In the genomic region with DNA sequence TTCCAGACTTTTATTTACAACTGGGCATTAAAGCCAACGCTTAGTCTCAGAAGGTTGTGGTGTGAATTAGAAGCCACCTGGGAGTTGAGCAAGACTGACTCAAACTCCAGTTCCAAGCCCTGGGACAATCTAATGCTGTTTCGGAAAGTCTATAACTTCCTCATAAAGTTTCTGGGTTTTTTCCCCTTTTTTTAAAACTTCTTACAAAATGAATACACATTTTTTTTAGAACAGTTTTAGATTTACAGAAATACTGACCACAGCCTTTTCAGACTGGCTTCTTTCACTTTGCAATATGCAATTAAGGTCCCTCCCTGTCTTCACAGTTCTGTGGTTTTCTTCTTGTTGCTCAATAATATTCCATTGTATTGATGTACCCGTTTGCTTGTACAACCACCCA, we compare ENCODE assay signal across 23 cellular contexts.
DNase-seq lines count a peak whose midpoint lies in the region; ATAC-seq and TF ChIP-seq lines count a peak whose summit lies in the region.
"Had no signal": no experiment of that assay in that cellular context is flagged by ENCODE, and none has a peak within 500 bp of the region (broad histone marks: within the 10 kb centered on the region; RNA-seq: fewer than 3 reads in every experiment).

No MANE protein-coding gene starts in this region.

- H3K9ac ChIP-seq in mammary epithelial cell (ENCODE audit: insufficient read depth, low read length), result no peak overlapping the region
- H3K9ac ChIP-seq in subcutaneous abdominal adipose tissue (ENCODE audit: low read length in 5 of 5), result no peak overlapping the region
- H3K9ac ChIP-seq: BLaER1 had no signal

- intact Hi-C loops in mammary epithelial cell (cut with micrococcal nuclease), result no loop called here

- H3K36me3 ChIP-seq in mammary epithelial cell (ENCODE audit: insufficient read depth, low read length) (no peaks in the 10 kb centered on the region), subcutaneous abdominal adipose tissue (ENCODE audit: control insufficient read depth in 5 of 5, insufficient read depth in 5 of 5, low read length in 5 of 5) (no peaks in the 10 kb centered on the region)
- H3K36me3 ChIP-seq: BLaER1, SJCRH30, suprapubic skin had no signal

- H3K79me2 ChIP-seq in mammary epithelial cell (ENCODE audit: insufficient read depth, low read length), result no peaks in the 10 kb centered on the region

- in situ Hi-C loops in mammary epithelial cell (cut with MboI; ENCODE audit: low sequenced_read_pairs in 2 of 2), result no loop called here

- peak overlapping the region; percentile 3 for H3K27ac ChIP-seq in mammary epithelial cell (ENCODE audit: insufficient read depth, low read depth, low read length)
- peak overlapping the region; percentile 8 for H3K27ac ChIP-seq in subcutaneous abdominal adipose tissue (ENCODE audit: low read depth, low read length)
- H3K27ac ChIP-seq: BLaER1, SJCRH30 had no signal

- no peak for TF ChIP-seq CTCF in mammary epithelial cell (conservative IDR thresholded peaks at IDR 0.05 in 1 of 2, IDR thresholded peaks at IDR 0.05 in 1 of 2; ENCODE audit: extremely low read depth in 1 of 2, insufficient read depth in 1 of 2, low read depth in 1 of 2, low read length in 2 of 2)

- H2AFZ ChIP-seq in mammary epithelial cell (ENCODE audit: low read depth, low read length), result no peak overlapping the region

- H3K27me3 ChIP-seq in mammary epithelial cell (ENCODE audit: insufficient read depth, low read length) (no peaks in the 10 kb centered on the region), subcutaneous abdominal adipose tissue (ENCODE audit: control insufficient read depth in 5 of 5, insufficient read depth in 4 of 5, low read length in 5 of 5) (no peaks in the 10 kb centered on the region)
- H3K27me3 ChIP-seq: BLaER1, SJCRH30, suprapubic skin had no signal

- no peak overlapping the region for H3K4me3 ChIP-seq in mammary epithelial cell (replicated peaks in 1 of 3; ENCODE audit: insufficient read depth in 1 of 3, low read depth in 2 of 3, low read length in 3 of 3)
- no peak overlapping the region for H3K4me3 ChIP-seq in subcutaneous abdominal adipose tissue (ENCODE audit: low read depth in 1 of 5, low read length in 5 of 5)
- H3K4me3 ChIP-seq: BLaER1, SJCRH30, smooth muscle cell, suprapubic skin had no signal

- no peaks in the 10 kb centered on the region for H3K9me3 ChIP-seq in mammary epithelial cell (replicated peaks; ENCODE audit: insufficient read depth, low read length)
- H3K9me3 ChIP-seq in subcutaneous abdominal adipose tissue (ENCODE audit: control insufficient read depth in 5 of 5, low read length in 5 of 5), result no peaks in the 10 kb centered on the region
- H3K9me3 ChIP-seq: BLaER1, SJCRH30, suprapubic skin had no signal

- BruUV-seq in mammary epithelial cell (replicated peaks; lab: Mats Ljungman, UMichigan), result no TSS peak

- DNase-seq in GM04503 (ENCODE audit: low read depth) (peak; percentile 71), NOMO-1 (lab: John Stamatoyannopoulos, UW; ENCODE audit: unreplicated experiment in 2 of 2) (peak; percentile 80 to 96), mammary epithelial cell (peak; percentile 37), HuH-7 (ENCODE audit: low spot score) (no peak), NCI-H1417 treated with DMSO at 0.1 percent for 48 hours (lab: John Stamatoyannopoulos, UW) (no peak), hepatic stellate cell (ENCODE audit: low spot score) (no peak)
- DNase-seq: activated CD4-positive, CD25-positive, alpha-beta regulatory T cell treated with anti-CD3 and anti-CD28 coated beads, Interleukin-2, amount 50 U/mL, for 72 hours; activated effector memory CD4-positive, alpha-beta T cell treated with Interleukin-2 at 50 U/mL for 16 hours; amniotic stem cell; effector CD8-positive, alpha-beta T cell; GDM1; hippocampal formation; kidney; natural killer cell; NCI-H2029 treated with DMSO at 0.1 percent for 48 hours; NCI-H510A; SJCRH30; T-helper 9 cell had no signal

- 38% methylated on average over 2 of the region's 3 CpGs for WGBS in mammary epithelial cell (ENCODE audit: low coverage, missing lambda C conversion rate)

- no peak for ATAC-seq in HG03039 (IDR thresholded peaks at IDR 0.05; ENCODE audit: unreplicated experiment)

- H3K4me2 ChIP-seq in mammary epithelial cell (ENCODE audit: insufficient read depth, low read depth, low read length), result peak overlapping the region; percentile 49
- H3K4me2 ChIP-seq: BLaER1, smooth muscle cell had no signal

- H3K4me1 ChIP-seq in mammary epithelial cell (ENCODE audit: insufficient read depth, low read length), result peaks cover 43% of the 10 kb centered on the region
- peaks cover 5 to 42% (median 37%) of the 10 kb centered on the region in 5 donors for H3K4me1 ChIP-seq in subcutaneous abdominal adipose tissue (ENCODE audit: control insufficient read depth in 5 of 5, insufficient read depth in 5 of 5, low read length in 5 of 5)
- H3K4me1 ChIP-seq: BLaER1, SJCRH30 had no signal

- dilution Hi-C loops in mammary epithelial cell (cut with HindIII; ENCODE audit: low sequenced_read_pairs), result no loop called here

- no peaks in the 10 kb centered on the region for H4K20me1 ChIP-seq in mammary epithelial cell (ENCODE audit: insufficient read depth, low read length)
- H4K20me1 ChIP-seq: BLaER1 had no signal

- CTCF ChIA-PET in mammary epithelial cell (lab: Charles Lee; ENCODE audit: low non-redundant PET), result interaction anchor here (0.5 kb wide), 1 partner anchor 60 kb away, joined by 8 read pairs; no protein-coding TSS in a partner anchor

Comparison
In these comparisons a context has a peak if more than half of its experiments do, and no peak if none do; other contexts are left out.
1. DNase-seq: peak in GM04503 (single experiment), NOMO-1 (2 of 2) and mammary epithelial cell (single experiment); none in HuH-7 (single experiment), NCI-H1417 treated with DMSO at 0.1 percent for 48 hours (single experiment) and hepatic stellate cell (single experiment).